In genomic region chr19:2507109-2507508, GRCh38 we compare ENCODE assay signal across 8 cellular contexts. TPM values are rescaled to one million over a fixed set of nuclear protein-coding genes. Genes with fewer than 3 reads are reported as not detected.
DNase-seq lines count a peak whose midpoint lies in the region; FAIRE-seq and TF ChIP-seq lines count a peak whose summit lies in the region.

No MANE protein-coding gene starts in this region.

- FAIRE-seq in GM12892 (lab: Jason Lieb, UNC) (peak; percentile 14), frontal cortex (lab: Jason Lieb, UNC) (no peak)

- no peaks in the 10 kb centered on the region for H3K9me3 ChIP-seq in vagina

- no peak overlapping the region for H3K4me3 ChIP-seq in vagina

- CTCF ChIA-PET in activated CD4-positive, alpha-beta memory T cell treated with anti-CD3 and anti-CD28 coated beads for 36 hours (lab: Charles Lee), result interaction anchor here (1.1 to 2.0 kb wide), 3 partner anchors 104 to 111 kb away, joined by 3 to 8 read pairs (median 3); no protein-coding TSS in a partner anchor

- H3K9me3 Mint-ChIP-seq in activated CD4-positive, alpha-beta memory T cell treated with anti-CD3 and anti-CD28 coated beads for 36 hours, result no peaks in the 10 kb centered on the region

- peaks cover 2% of the 10 kb centered on the region for H3K27me3 Mint-ChIP-seq in activated CD4-positive, alpha-beta memory T cell treated with anti-CD3 and anti-CD28 coated beads for 36 hours

- no peaks in the 10 kb centered on the region for H3K36me3 Mint-ChIP-seq in activated CD4-positive, alpha-beta memory T cell treated with anti-CD3 and anti-CD28 coated beads for 36 hours

- H3K27ac Mint-ChIP-seq in activated CD4-positive, alpha-beta memory T cell treated with anti-CD3 and anti-CD28 coated beads for 36 hours, result peak overlapping the region; percentile 33

- POLR2A ChIA-PET in activated CD4-positive, alpha-beta memory T cell treated with anti-CD3 and anti-CD28 coated beads for 36 hours (lab: Charles Lee), result no interaction called here

- no peaks in the 10 kb centered on the region for H3K27me3 ChIP-seq in vagina

- intact Hi-C loops in activated CD4-positive, alpha-beta memory T cell treated with anti-CD3 and anti-CD28 coated beads for 36 hours (cut with micrococcal nuclease), result no loop called here
- intact Hi-C loops in vagina (cut with DNase I), result no loop called here

- no peaks in the 10 kb centered on the region for H3K4me1 ChIP-seq in vagina

- DNase-seq in GM12892 (ENCODE audit: insufficient read length) (no peak), NCI-H187 treated with DMSO at 0.1 percent for 48 hours (lab: John Stamatoyannopoulos, UW) (peak; percentile 89), kidney tubule cell (ENCODE audit: low spot score) (peak; percentile 64), frontal cortex (ENCODE audit: low spot score in 2 of 2) (no peak), vagina (ENCODE audit: extremely low spot score in 2 of 2) (no peak), middle frontal gyrus (ENCODE audit: extremely low spot score, low spot score) (no peak)
- DNase-seq in activated CD4-positive, alpha-beta memory T cell treated with anti-CD3 and anti-CD28 coated beads for 36 hours, result peak; percentile 60
- no peak for DNase-seq in NK-92 treated with Interleukin-12 subunit alpha and Interleukin-12 subunit beta, amount 100 ng/mL, for 24 hours (lab: John Stamatoyannopoulos, UW)

- H3K4me3 Mint-ChIP-seq in activated CD4-positive, alpha-beta memory T cell treated with anti-CD3 and anti-CD28 coated beads for 36 hours, result no peak overlapping the region

- TF ChIP-seq CTCF in vagina (IDR thresholded peaks at IDR 0.05), result no peak

- H3K36me3 ChIP-seq in vagina, result no peaks in the 10 kb centered on the region

- H3K4me1 Mint-ChIP-seq in activated CD4-positive, alpha-beta memory T cell treated with anti-CD3 and anti-CD28 coated beads for 36 hours (ENCODE audit: low read depth), result peaks cover 27% of the 10 kb centered on the region

- TF ChIP-seq POLR2A in GM12892 (IDR thresholded peaks at IDR 0.05; ENCODE audit: low read depth, low read length) (no peak), vagina (IDR thresholded peaks at IDR 0.05) (no peak)

- no peak overlapping the region for H3K27ac ChIP-seq in vagina

RNA-seq across cellular contexts. Expression of gene GADD45B, which starts 31.2 kb away (rescaled TPM):
- 68.1 TPM for polyA plus RNA-seq in GM12892 (2012; ENCODE audit: missing spikeins)
- total RNA-seq in activated CD4-positive, alpha-beta memory T cell treated with anti-CD3 and anti-CD28 coated beads for 36 hours, result 10 to 100 TPM; 34.5 to 38.1 TPM
- total RNA-seq in frontal cortex (1.2 TPM), vagina (181 TPM)

RNA-seq across cellular contexts. Expression of gene LMNB2, which starts 50.4 kb away (rescaled TPM):
- polyA plus RNA-seq in GM12892 (2012; ENCODE audit: missing spikeins), result 30.5 TPM
- total RNA-seq in activated CD4-positive, alpha-beta memory T cell treated with anti-CD3 and anti-CD28 coated beads for 36 hours, result 100 to 1,000 TPM; 100 to 104 TPM
- total RNA-seq in frontal cortex, result 46.9 TPM
- 41.0 TPM for total RNA-seq in vagina

Comparison
In these comparisons a context has a peak if more than half of its experiments do, and no peak if none do; other contexts are left out.
1. DNase-seq: peak in NCI-H187 treated with DMSO at 0.1 percent for 48 hours (single experiment), activated CD4-positive, alpha-beta memory T cell treated with anti-CD3 and anti-CD28 coated beads for 36 hours (single experiment) and kidney tubule cell (single experiment); none in GM12892 (single experiment), frontal cortex (0 of 2), vagina (0 of 2), NK-92 treated with Interleukin-12 subunit alpha and Interleukin-12 subunit beta, amount 100 ng/mL, for 24 hours (single experiment) and middle frontal gyrus (single experiment).
2. RNA of gene GADD45B, which starts 31.2 kb away (total RNA-seq): 181 TPM in vagina (single experiment) and 34.5 to 38.1 TPM in activated CD4-positive, alpha-beta memory T cell treated with anti-CD3 and anti-CD28 coated beads for 36 hours; 1.2 TPM in frontal cortex (single experiment); every median in the first group is over 10 times any median in the second.